ENCODE assay signal across 11 cellular contexts in the genomic region with DNA sequence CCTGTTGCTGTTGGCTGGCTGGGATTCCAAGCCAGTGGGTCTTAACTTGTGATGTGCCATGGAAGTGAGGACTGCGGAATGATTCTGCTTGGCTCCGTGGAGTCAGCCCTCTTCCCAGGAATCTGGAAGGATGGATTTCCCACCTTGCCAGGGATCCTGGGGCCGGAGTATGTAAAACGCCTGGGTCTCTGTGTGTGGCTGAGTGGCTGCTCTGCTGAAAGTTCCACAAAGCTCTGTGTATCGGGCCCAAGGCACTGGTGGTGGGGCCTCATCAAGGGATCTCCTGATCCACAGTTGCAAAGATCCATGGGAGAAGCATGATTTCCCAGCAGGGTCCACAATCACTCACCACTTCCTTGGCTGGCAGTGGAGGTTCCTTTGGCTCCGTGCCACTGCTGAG. TPM values are rescaled to one million over a fixed set of nuclear protein-coding genes. Genes with fewer than 3 reads are reported as not detected.
"Had no signal": no experiment of that assay in that cellular context is flagged by ENCODE, and none has a peak within 500 bp of the region (broad histone marks: within the 10 kb centered on the region; RNA-seq: fewer than 3 reads in every experiment).

No MANE protein-coding gene starts in this region.

- H3K9me3 ChIP-seq: HAP-1 had no signal

- H3K4me3 Mint-ChIP-seq: HFFc6 had no signal

- H3K27ac Mint-ChIP-seq: HFFc6 had no signal

- FAIRE-seq: H54, HTR-8/SVneo, K562 had no signal

- H3K9ac ChIP-seq: GM23248 had no signal

- ATAC-seq: HCT116, K562 had no signal

- H3K27ac ChIP-seq: GM23248 had no signal

- H2AFZ ChIP-seq: GM23248 had no signal

- H3K4me3 ChIP-seq: GM23248, HAP-1, K562 had no signal

- H3K4me1 ChIP-seq: HAP-1 had no signal

- H3K36me3 ChIP-seq: HAP-1 had no signal

- DNase-seq: GM23248, GOT3, HFFc6, IMR-90, KG1 had no signal

RNA-seq across cellular contexts. Expression of gene TMEM271, which starts 24.1 kb away (rescaled TPM):
- total RNA-seq: GM23248, HFFc6, HT-29, IMR-90, K562 had no signal
- polyA plus RNA-seq: GM23248, IMR-90, K562 had no signal

RNA-seq across cellular contexts. Expression of gene PDE6B, which starts 25.2 kb away (rescaled TPM):
- total RNA-seq: HFFc6, HT-29, K562 had no signal
- polyA plus RNA-seq: GM23248, IMR-90 had no signal
